1 cellular context compared by ENCODE assay signal in the genomic region with DNA sequence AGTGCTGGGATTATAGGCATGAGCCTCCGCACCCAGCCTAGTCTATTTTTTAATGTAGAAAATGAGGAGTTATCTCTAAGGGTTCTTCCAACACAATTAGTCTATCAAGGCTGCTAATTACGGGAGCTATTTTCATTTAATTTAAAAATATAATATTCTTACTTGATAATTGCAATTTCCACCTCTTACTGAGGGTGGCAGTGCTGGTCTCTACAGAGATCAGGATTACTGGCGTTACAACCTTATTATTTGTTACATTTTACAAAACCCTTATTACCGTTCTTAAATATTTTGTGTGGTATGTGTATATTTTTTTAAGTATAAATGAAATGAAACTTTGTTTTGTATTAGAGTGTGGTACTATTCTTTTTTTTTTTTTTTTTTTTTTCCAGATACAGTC.
TF ChIP-seq lines count a peak whose summit lies in the region.

No MANE protein-coding gene starts in this region.

TF ChIP-seq in HCT116, 20 proteins besides CTCF, POLR2A, EP300 and RAD21 (continued from another document):
- TF ChIP-seq, protein P1, sequence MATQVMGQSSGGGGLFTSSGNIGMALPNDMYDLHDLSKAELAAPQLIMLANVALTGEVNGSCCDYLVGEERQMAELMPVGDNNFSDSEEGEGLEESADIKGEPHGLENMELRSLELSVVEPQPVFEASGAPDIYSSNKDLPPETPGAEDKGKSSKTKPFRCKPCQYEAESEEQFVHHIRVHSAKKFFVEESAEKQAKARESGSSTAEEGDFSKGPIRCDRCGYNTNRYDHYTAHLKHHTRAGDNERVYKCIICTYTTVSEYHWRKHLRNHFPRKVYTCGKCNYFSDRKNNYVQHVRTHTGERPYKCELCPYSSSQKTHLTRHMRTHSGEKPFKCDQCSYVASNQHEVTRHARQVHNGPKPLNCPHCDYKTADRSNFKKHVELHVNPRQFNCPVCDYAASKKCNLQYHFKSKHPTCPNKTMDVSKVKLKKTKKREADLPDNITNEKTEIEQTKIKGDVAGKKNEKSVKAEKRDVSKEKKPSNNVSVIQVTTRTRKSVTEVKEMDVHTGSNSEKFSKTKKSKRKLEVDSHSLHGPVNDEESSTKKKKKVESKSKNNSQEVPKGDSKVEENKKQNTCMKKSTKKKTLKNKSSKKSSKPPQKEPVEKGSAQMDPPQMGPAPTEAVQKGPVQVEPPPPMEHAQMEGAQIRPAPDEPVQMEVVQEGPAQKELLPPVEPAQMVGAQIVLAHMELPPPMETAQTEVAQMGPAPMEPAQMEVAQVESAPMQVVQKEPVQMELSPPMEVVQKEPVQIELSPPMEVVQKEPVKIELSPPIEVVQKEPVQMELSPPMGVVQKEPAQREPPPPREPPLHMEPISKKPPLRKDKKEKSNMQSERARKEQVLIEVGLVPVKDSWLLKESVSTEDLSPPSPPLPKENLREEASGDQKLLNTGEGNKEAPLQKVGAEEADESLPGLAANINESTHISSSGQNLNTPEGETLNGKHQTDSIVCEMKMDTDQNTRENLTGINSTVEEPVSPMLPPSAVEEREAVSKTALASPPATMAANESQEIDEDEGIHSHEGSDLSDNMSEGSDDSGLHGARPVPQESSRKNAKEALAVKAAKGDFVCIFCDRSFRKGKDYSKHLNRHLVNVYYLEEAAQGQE (IDR thresholded peaks at IDR 0.05; ENCODE audit: low read depth), result no peak
